Comparison of ENCODE assay signal across 17 cellular contexts in genomic region chr14:92464156-92464555, GRCh38. TPM values are rescaled to one million over a fixed set of nuclear protein-coding genes. Genes with fewer than 3 reads are reported as not detected.
DNase-seq lines count a peak whose midpoint lies in the region; ATAC-seq, FAIRE-seq and TF ChIP-seq lines count a peak whose summit lies in the region.
"Had no signal": no experiment of that assay in that cellular context is flagged by ENCODE, and none has a peak within 500 bp of the region (broad histone marks: within the 10 kb centered on the region; RNA-seq: fewer than 3 reads in every experiment).

No MANE protein-coding gene starts in this region.

- peaks cover 44 to 47% of the 10 kb centered on the region in 2 donors for H3K4me1 Mint-ChIP-seq in natural killer cell treated with Interleukin-12 subunit alpha and Interleukin-12 subunit beta and Interleukin-15 and Interleukin-18, amount 100 ng/mL, for 72 hours (ENCODE audit: low read depth in 2 of 2)
- H3K4me1 Mint-ChIP-seq in natural killer cell: peaks cover 21 to 40% of the 10 kb centered on the region in 2 donors

- H3K4me1 ChIP-seq in small intestine (ENCODE audit: control insufficient read depth in 2 of 2, insufficient read depth in 1 of 2, low read depth in 1 of 2, low read length in 1 of 2): no peaks in the 10 kb centered on the region

- no peaks in the 10 kb centered on the region for H3K9me3 ChIP-seq in small intestine (ENCODE audit: control insufficient read depth, low read depth)

- peak overlapping the region; percentile 93 to 96 for H3K27ac Mint-ChIP-seq in natural killer cell treated with Interleukin-12 subunit alpha and Interleukin-12 subunit beta and Interleukin-15 and Interleukin-18, amount 100 ng/mL, for 72 hours
- H3K27ac Mint-ChIP-seq in natural killer cell: peak overlapping the region in 1 of 2 donors; percentile 85
- H3K27ac Mint-ChIP-seq: B cell; CD4-positive, alpha-beta T cell; H9 had no signal

- FAIRE-seq in small intestine (lab: Jason Lieb, UNC): no peak
- FAIRE-seq: GM19239, H1 had no signal

- no peaks in the 10 kb centered on the region for H3K36me3 ChIP-seq in small intestine (ENCODE audit: control insufficient read depth in 2 of 2, insufficient read depth in 2 of 2, low read length in 2 of 2)
- H3K36me3 ChIP-seq: BLaER1 treated with 17β-estradiol and CSF1 and Interleukin-3, amounts not matched to agents 10 nM and 100 nM had no signal

- no peak for TF ChIP-seq CTCF in natural killer cell (IDR thresholded peaks at IDR 0.05)

- DNase-seq in natural killer cell treated with Interleukin-12 subunit alpha and Interleukin-12 subunit beta and Interleukin-15 and Interleukin-18, amount 100 ng/mL, for 72 hours (ENCODE audit: low spot score): no peak
- no peak for DNase-seq in natural killer cell
- peak; percentile 24 for DNase-seq in ecto neural progenitor cell (ENCODE audit: low spot score)
- peak; percentile 22 for DNase-seq in sciatic nerve (ENCODE audit: low spot score)
- peak; percentile 32 for DNase-seq in ureter (ENCODE audit: low spot score)
- no peak for DNase-seq in small intestine
- no peak for DNase-seq in NCI-H345 treated with DMSO at 0.1 percent for 48 hours (lab: John Stamatoyannopoulos, UW; ENCODE audit: unreplicated experiment)
- DNase-seq: CD4-positive, alpha-beta T cell; DMS79 treated with DMSO at 0.1 percent for 48 hours; GF-D8; H9 had no signal

- no peak overlapping the region for H3K4me3 ChIP-seq in small intestine (ENCODE audit: low read depth in 1 of 2, low read length in 2 of 2)
- H3K4me3 ChIP-seq: BLaER1 treated with 17β-estradiol and CSF1 and Interleukin-3, amounts not matched to agents 10 nM and 100 nM had no signal

- peaks cover 5% of the 10 kb centered on the region for H3K9me3 Mint-ChIP-seq in natural killer cell treated with Interleukin-12 subunit alpha and Interleukin-12 subunit beta and Interleukin-15 and Interleukin-18, amount 100 ng/mL, for 72 hours
- peaks cover 0 to 3% of the 10 kb centered on the region in 2 donors for H3K9me3 Mint-ChIP-seq in natural killer cell

- WGBS in small intestine, 3 donors: 88 to 93% (median 88%) methylated on average over 6 of the region's 6 CpGs

- H3K36me3 Mint-ChIP-seq in natural killer cell treated with Interleukin-12 subunit alpha and Interleukin-12 subunit beta and Interleukin-15 and Interleukin-18, amount 100 ng/mL, for 72 hours: peaks cover 8% of the 10 kb centered on the region
- H3K36me3 Mint-ChIP-seq in natural killer cell: peaks cover 7% of the 10 kb centered on the region

- H3K4me3 Mint-ChIP-seq in natural killer cell treated with Interleukin-12 subunit alpha and Interleukin-12 subunit beta and Interleukin-15 and Interleukin-18, amount 100 ng/mL, for 72 hours: no peak overlapping the region
- no peak overlapping the region for H3K4me3 Mint-ChIP-seq in natural killer cell
- H3K4me3 Mint-ChIP-seq: B cell; CD4-positive, alpha-beta T cell; H9 had no signal

- no peaks in the 10 kb centered on the region for H3K27me3 Mint-ChIP-seq in natural killer cell treated with Interleukin-12 subunit alpha and Interleukin-12 subunit beta and Interleukin-15 and Interleukin-18, amount 100 ng/mL, for 72 hours
- H3K27me3 Mint-ChIP-seq in natural killer cell (ENCODE audit: low read depth in 2 of 2): no peaks in the 10 kb centered on the region
- H3K27me3 Mint-ChIP-seq: CD4-positive, alpha-beta T cell had no signal

- H3K27me3 ChIP-seq in small intestine (ENCODE audit: control insufficient read depth in 2 of 2, insufficient read depth in 2 of 2, low read length in 2 of 2): no peaks in the 10 kb centered on the region
- H3K27me3 ChIP-seq: BLaER1 treated with 17β-estradiol and CSF1 and Interleukin-3, amounts not matched to agents 10 nM and 100 nM had no signal

- no peak overlapping the region for H3K27ac ChIP-seq in small intestine (ENCODE audit: low read depth in 1 of 2, low read length in 1 of 2)
- H3K27ac ChIP-seq: BLaER1 treated with 17β-estradiol and CSF1 and Interleukin-3, amounts not matched to agents 10 nM and 100 nM; HL-60 had no signal

- no peak for ATAC-seq in natural killer cell treated with Interleukin-12 subunit alpha and Interleukin-12 subunit beta and Interleukin-15 and Interleukin-18, amount 100 ng/mL, for 72 hours
- ATAC-seq in natural killer cell: no peak
- no peak for ATAC-seq in sciatic nerve
- no peak for ATAC-seq in GM18867 (IDR thresholded peaks at IDR 0.05; ENCODE audit: unreplicated experiment)

- intact Hi-C loops in natural killer cell (cut with micrococcal nuclease) (loop anchor here (5.0 to 10.0 kb wide), 2 partner anchors 53 to 221 kb away; no protein-coding TSS in a partner anchor), sciatic nerve (cut with DNase I) (no loop called here)

RNA-seq across cellular contexts. Expression of gene RIN3, which starts 49.4 kb away (rescaled TPM):
- total RNA-seq in natural killer cell treated with Interleukin-12 subunit alpha and Interleukin-12 subunit beta and Interleukin-15 and Interleukin-18, amount 100 ng/mL, for 72 hours: 100 to 1,000 TPM; 151 to 202 TPM
- total RNA-seq in natural killer cell (100 to 1,000 TPM; 248 to 289 (median 282) TPM), sciatic nerve (22.1 TPM), ureter (27.3 TPM)
- 10 to 100 TPM in 1 of 3 donors, 1 to 10 TPM in 2; 1.8 to 14.7 (median 9.5) TPM for polyA plus RNA-seq in small intestine

Comparison
In these comparisons a context has a peak if more than half of its experiments do, and no peak if none do; other contexts are left out.
1. DNase-seq: peak in ecto neural progenitor cell (single experiment), sciatic nerve (single experiment) and ureter (single experiment); none in natural killer cell treated with Interleukin-12 subunit alpha and Interleukin-12 subunit beta and Interleukin-15 and Interleukin-18, amount 100 ng/mL, for 72 hours (single experiment), natural killer cell (single experiment), small intestine (single experiment) and NCI-H345 treated with DMSO at 0.1 percent for 48 hours (single experiment).